ENCODE assay signal across 24 cellular contexts in genomic region chr6:134503542-134504281, GRCh38.
DNase-seq lines count a peak whose midpoint lies in the region; ATAC-seq and TF ChIP-seq lines count a peak whose summit lies in the region.
"Had no signal": no experiment of that assay in that cellular context is flagged by ENCODE, and none has a peak within 500 bp of the region (broad histone marks: within the 10 kb centered on the region; RNA-seq: fewer than 3 reads in every experiment).

No MANE protein-coding gene starts in this region.

- H3K4ac ChIP-seq in neuronal stem cell (ENCODE audit: low read length): no peak overlapping the region

- H4K91ac ChIP-seq in neuronal stem cell (ENCODE audit: low read depth, low read length, poor library complexity): no peak overlapping the region

- no peak overlapping the region for H3K27ac ChIP-seq in neuronal stem cell (replicated peaks; ENCODE audit: low read length)
- no peak overlapping the region for H3K27ac ChIP-seq in PC-3 (ENCODE audit: low read length)
- H3K27ac ChIP-seq: brain microvascular endothelial cell, lower lobe of right lung had no signal

- POLR2A ChIA-PET in PC-3 (lab: Charles Lee; ENCODE audit: unreplicated experiment): no interaction called here

- no peak overlapping the region for H2BK15ac ChIP-seq in neuronal stem cell (ENCODE audit: low read length)

- no peaks in the 10 kb centered on the region for H4K20me1 ChIP-seq in PC-3 (ENCODE audit: low read length)

- H2BK12ac ChIP-seq in neuronal stem cell (ENCODE audit: low read length): no peak overlapping the region

- no peak overlapping the region for H3K14ac ChIP-seq in neuronal stem cell (ENCODE audit: low read length)

- DNase-seq in AG20443 (ENCODE audit: low spot score) (peak; percentile 19), M059J (ENCODE audit: low read depth) (peak; percentile 11), epithelial cell of esophagus (ENCODE audit: low read depth) (peak; percentile 75), neuronal stem cell (ENCODE audit: low spot score) (no peak), NCI-H510A (lab: John Stamatoyannopoulos, UW) (no peak), PC-3 (no peak)
- DNase-seq: activated CD4-positive, alpha-beta T cell treated with anti-CD3 and anti-CD28 coated beads for 36 hours; activated CD8-positive, alpha-beta memory T cell treated with anti-CD3 and anti-CD28 coated beads, Interleukin-2, amount 10 ng/mL, durations not matched to agents 7 days and 5 days; activated naive CD8-positive, alpha-beta T cell treated with anti-CD3 and anti-CD28 coated beads, Interleukin-2, amount 10 ng/mL, durations not matched to agents 7 days and 5 days; brain microvascular endothelial cell; DMS 273 treated with DMSO at 0.1 percent for 48 hours; HFFc6; KBM-7; lower lobe of right lung; NCI-H2029 treated with DMSO at 0.1 percent for 48 hours; NCI-H446; occipital lobe; RPMI8226; stimulated activated naive CD4-positive, alpha-beta T cell treated with Interleukin-2 at 50 U/mL for 16 hours had no signal

- H3K9ac ChIP-seq in neuronal stem cell (ENCODE audit: low read depth, low read length, poor library complexity) (no peak overlapping the region), PC-3 (ENCODE audit: low read length) (no peak overlapping the region)

- no peak overlapping the region for H2BK5ac ChIP-seq in neuronal stem cell (ENCODE audit: low read length)

- WGBS in neuronal stem cell (ENCODE audit: extremely low coverage in 2 of 2, insufficient read length in 2 of 2, insufficient replicate concordance in 1 of 2), 2 donors: no CpG with 5 or more reads among the region's 8 CpGs

- no peak overlapping the region for H2BK120ac ChIP-seq in neuronal stem cell (ENCODE audit: low read depth, low read length)

- TF ChIP-seq CTCF in epithelial cell of esophagus (IDR thresholded peaks at IDR 0.05; ENCODE audit: insufficient read depth, low read depth, low read length, missing control alignments) (no peak), PC-3 (conservative IDR thresholded peaks at IDR 0.05; ENCODE audit: low read depth, low read length) (no peak)

- BruUV-seq in PC-3 (replicated peaks; lab: Mats Ljungman, UMichigan): no TSS peak

- H3K36me3 ChIP-seq in neuronal stem cell (replicated peaks in 1 of 2; ENCODE audit: control insufficient read depth in 2 of 2, insufficient read depth in 2 of 2, low read length in 2 of 2): no peaks in the 10 kb centered on the region
- H3K36me3 ChIP-seq in PC-3 (ENCODE audit: low read depth, low read length): no peaks in the 10 kb centered on the region
- H3K36me3 ChIP-seq: brain microvascular endothelial cell, lower lobe of right lung, right lobe of liver had no signal

- no peak overlapping the region for H4K8ac ChIP-seq in neuronal stem cell (ENCODE audit: low read depth, low read length)

- H3K79me2 ChIP-seq in PC-3 (ENCODE audit: low read length): no peaks in the 10 kb centered on the region

- H3F3A ChIP-seq in PC-3 (ENCODE audit: low read length, unreplicated experiment): no peaks in the 10 kb centered on the region

- H3K4me2 ChIP-seq in neuronal stem cell (ENCODE audit: insufficient read depth, low read length, poor library complexity, severe bottlenecking): no peak overlapping the region
- H3K4me2 ChIP-seq in PC-3 (ENCODE audit: low read length): no peak overlapping the region
- H3K4me2 ChIP-seq: A549 had no signal

- H3K9me3 ChIP-seq in neuronal stem cell (replicated peaks in 1 of 2; ENCODE audit: control insufficient read depth in 2 of 2, insufficient read depth in 1 of 2, low read depth in 1 of 2, low read length in 2 of 2) (no peaks in the 10 kb centered on the region), PC-3 (ENCODE audit: low read length) (no peaks in the 10 kb centered on the region)
- H3K9me3 ChIP-seq: A549, lower lobe of right lung, right lobe of liver had no signal

- H3K4me1 ChIP-seq in neuronal stem cell (ENCODE audit: control insufficient read depth in 2 of 2, insufficient read depth in 1 of 2, low read depth in 1 of 2, low read length in 2 of 2) (peaks cover 0 to 1% of the 10 kb centered on the region in 2 donors), PC-3 (ENCODE audit: insufficient read depth, low read length) (peaks cover 4% of the 10 kb centered on the region)
- H3K4me1 ChIP-seq: lower lobe of right lung had no signal

- no peaks in the 10 kb centered on the region for H3K9me2 ChIP-seq in PC-3 (replicated peaks; ENCODE audit: low read length)

- ATAC-seq in GM18517 (IDR thresholded peaks at IDR 0.05; ENCODE audit: unreplicated experiment): no peak
- ATAC-seq in HG02981 (IDR thresholded peaks at IDR 0.05; ENCODE audit: unreplicated experiment): no peak
- no peak for ATAC-seq in PC-3
- ATAC-seq: A549; activated CD4-positive, alpha-beta T cell treated with anti-CD3 and anti-CD28 coated beads for 36 hours; activated CD8-positive, alpha-beta memory T cell treated with anti-CD3 and anti-CD28 coated beads, Interleukin-2, amount 10 ng/mL, durations not matched to agents 7 days and 5 days; activated T-helper 17 cell treated with anti-CD3 and anti-CD28 coated beads, Interleukin-2, amount 50 U/mL, for 72 hours had no signal

- H3K27me3 ChIP-seq in neuronal stem cell (ENCODE audit: control insufficient read depth in 3 of 3, insufficient read depth in 3 of 3, low read depth in 1 of 3, low read length in 3 of 3): no peaks in the 10 kb centered on the region
- H3K27me3 ChIP-seq in PC-3 (ENCODE audit: low read length): no peaks in the 10 kb centered on the region
- H3K27me3 ChIP-seq: brain microvascular endothelial cell, right lobe of liver had no signal

- H3K23ac ChIP-seq in neuronal stem cell (ENCODE audit: low read depth, low read length, poor library complexity): no peak overlapping the region

- H3K18ac ChIP-seq in neuronal stem cell (ENCODE audit: low read length): no peak overlapping the region

- no peak overlapping the region for H2AK5ac ChIP-seq in neuronal stem cell (ENCODE audit: low read depth, low read length)

- peak overlapping the region; percentile 79 for H2AFZ ChIP-seq in neuronal stem cell (ENCODE audit: low read length)
- no peak overlapping the region for H2AFZ ChIP-seq in PC-3 (ENCODE audit: low read length)

- CTCF ChIA-PET in PC-3 (lab: Charles Lee): no interaction called here

- H3K79me1 ChIP-seq in neuronal stem cell (ENCODE audit: low read depth, low read length): no peaks in the 10 kb centered on the region

- H3K4me3 ChIP-seq in epithelial cell of esophagus (ENCODE audit: low read length): no peak overlapping the region
- no peak overlapping the region for H3K4me3 ChIP-seq in neuronal stem cell (ENCODE audit: low read length in 2 of 2)
- no peak overlapping the region for H3K4me3 ChIP-seq in PC-3 (ENCODE audit: low read length)
- H3K4me3 ChIP-seq: A549, lower lobe of right lung, right lobe of liver had no signal

- intact Hi-C loops in PC-3 (cut with micrococcal nuclease): loop anchor here (10.0 kb wide), 1 partner anchor 979 kb away; no protein-coding TSS in a partner anchor

Comparison
In these comparisons a context has a peak if more than half of its experiments do, and no peak if none do; other contexts are left out.
1. DNase-seq: peak in AG20443 (single experiment), M059J (single experiment) and epithelial cell of esophagus (single experiment); none in neuronal stem cell (single experiment), NCI-H510A (single experiment) and PC-3 (single experiment).